ENCODE assay signal across 14 cellular contexts in the genomic region with DNA sequence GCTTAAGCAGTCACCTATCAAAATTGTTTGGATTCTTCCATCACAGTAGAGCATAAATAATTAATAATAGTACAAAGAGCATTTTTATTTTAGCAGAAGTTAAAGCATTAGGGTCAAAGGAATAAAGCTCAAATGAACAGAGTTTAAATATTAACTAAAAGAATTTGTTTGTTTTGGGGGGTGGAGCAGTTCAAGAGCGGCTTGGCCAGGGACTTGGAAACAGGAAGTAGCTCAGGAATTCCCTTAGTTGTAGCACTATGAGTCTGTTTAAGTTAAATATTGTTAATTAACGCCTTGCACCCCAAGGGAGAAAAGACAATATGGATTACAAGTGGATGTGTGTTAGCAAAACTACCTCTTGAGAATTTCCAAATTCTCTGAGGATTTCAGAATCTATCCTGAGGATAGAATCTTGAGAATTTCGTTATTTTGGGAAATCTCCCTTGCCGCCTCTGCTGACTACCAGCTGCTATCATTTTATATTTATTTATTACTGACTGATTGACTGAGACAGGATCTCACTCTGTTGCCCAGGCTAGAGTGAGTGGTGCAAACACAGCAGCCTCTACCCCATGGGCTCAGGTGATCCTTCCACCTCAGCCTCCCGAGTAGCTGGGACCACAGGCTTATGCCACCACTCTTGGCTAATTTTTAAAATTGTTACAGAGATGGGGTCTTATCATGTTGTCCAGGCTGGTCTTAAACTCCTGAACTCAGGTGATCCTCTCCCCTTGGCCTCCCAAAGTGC.
DNase-seq lines count a peak whose midpoint lies in the region; ATAC-seq and FAIRE-seq lines count a peak whose summit lies in the region.
"Had no signal": no experiment of that assay in that cellular context is flagged by ENCODE, and none has a peak within 500 bp of the region (broad histone marks: within the 10 kb centered on the region; RNA-seq: fewer than 3 reads in every experiment).

No MANE protein-coding gene starts in this region.

- no peak for FAIRE-seq in RCC 7860 (lab: Jason Lieb, UNC)
- peak; percentile 72 for FAIRE-seq in islet of Langerhans (lab: Jason Lieb, UNC)
- FAIRE-seq: bronchial epithelial cell had no signal

- peak; percentile 5 for DNase-seq in RCC 7860 (ENCODE audit: low spot score)
- DNase-seq in renal cortical epithelial cell (ENCODE audit: low read depth): peak; percentile 91
- no peak for DNase-seq in NCI-H524 (lab: John Stamatoyannopoulos, UW)
- DNase-seq in T-helper 9 cell: no peak
- DNase-seq: activated CD4-positive, alpha-beta T cell treated with anti-CD3 and anti-CD28 coated beads, Interleukin-2, amount 50 U/mL, for 1 hour; COR-L47; KG1; retina had no signal

- ATAC-seq in GM18508 (IDR thresholded peaks at IDR 0.05; ENCODE audit: insufficient read depth, unreplicated experiment) (peak; percentile 16), GM21737 (IDR thresholded peaks at IDR 0.05; ENCODE audit: unreplicated experiment) (no peak)
- ATAC-seq in activated CD4-positive, CD25-positive, alpha-beta regulatory T cell treated with anti-CD3 and anti-CD28 coated beads, Interleukin-2, amount 50 U/mL, for 24 hours: no peak
- ATAC-seq: esophagus mucosa had no signal

Comparison
In these comparisons a context has a peak if more than half of its experiments do, and no peak if none do; other contexts are left out.
1. DNase-seq: peak in RCC 7860 (single experiment) and renal cortical epithelial cell (single experiment); none in NCI-H524 (0 of 2) and T-helper 9 cell (single experiment).